9 cellular contexts compared by ENCODE assay signal in the genomic region with DNA sequence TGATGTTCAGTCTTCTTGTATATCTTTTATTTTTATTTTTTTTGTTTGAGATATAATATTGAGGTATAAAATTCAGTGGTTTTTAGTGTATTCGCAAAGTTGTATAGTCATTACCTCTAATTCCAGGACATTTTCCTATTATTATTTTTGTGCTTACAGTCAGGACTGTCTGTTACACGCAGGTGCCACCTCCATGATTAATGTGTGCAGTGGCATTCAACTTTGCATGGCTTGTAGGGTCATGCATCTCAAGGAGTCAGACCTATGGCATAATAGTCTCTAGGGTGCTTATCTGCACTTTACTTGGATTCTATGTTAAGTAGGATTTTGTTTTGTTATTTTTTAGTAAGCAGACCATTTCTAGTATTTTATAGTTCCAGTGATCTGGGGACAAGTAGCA. TPM values are rescaled to one million over a fixed set of nuclear protein-coding genes. Genes with fewer than 3 reads are reported as not detected.
DNase-seq lines count a peak whose midpoint lies in the region; ATAC-seq, FAIRE-seq and TF ChIP-seq lines count a peak whose summit lies in the region.
"Had no signal": no experiment of that assay in that cellular context is flagged by ENCODE, and none has a peak within 500 bp of the region (broad histone marks: within the 10 kb centered on the region; RNA-seq: fewer than 3 reads in every experiment).

No MANE protein-coding gene starts in this region.

- TF ChIP-seq CTCF in HepG2 (CRISPR knock-in tag; IDR thresholded peaks at IDR 0.05): no peak
- TF ChIP-seq CTCF in tibial nerve (IDR thresholded peaks at IDR 0.05): no peak
- TF ChIP-seq CTCF in omental fat pad (IDR thresholded peaks at IDR 0.05): no peak

- TF ChIP-seq RAD21 in HepG2 (CRISPR knock-in tag; IDR thresholded peaks at IDR 0.05): no peak

- peak overlapping the region; percentile 98 for H3K9ac ChIP-seq in adipocyte (ENCODE audit: low read length)
- H3K9ac ChIP-seq in HepG2 (ENCODE audit: insufficient read depth, low read depth, low read length): peak overlapping the region; percentile 78

- no peak for DNase-seq in activated T-cell treated with anti-CD3 and anti-CD28 coated beads, Interleukin-2, amount 50 U/mL, for 72 hours
- no peak for DNase-seq in activated T-cell treated with anti-CD3 and anti-CD28 coated beads, Interleukin-2, amount 50 U/mL, for 48 hours
- no peak for DNase-seq in adipocyte (ENCODE audit: low read depth)
- no peak for DNase-seq in HepG2 (ENCODE audit: low spot score)
- no peak for DNase-seq in tibial nerve (ENCODE audit: low spot score in 2 of 2)
- DNase-seq in omental fat pad (ENCODE audit: low spot score): no peak
- no peak for DNase-seq in AG20443 (ENCODE audit: low spot score)
- no peak for DNase-seq in HUDEP-2 (lab: John Stamatoyannopoulos, UW; ENCODE audit: unreplicated experiment in 76 of 76)
- DNase-seq: NCI-H1930 had no signal

- no peak overlapping the region for H3K27ac ChIP-seq in HepG2 (ENCODE audit: extremely low read length, insufficient read depth, low read length)
- peak overlapping the region in 1 of 4 donors; percentile 99 for H3K27ac ChIP-seq in tibial nerve

- H3K27me3 ChIP-seq in adipocyte (replicated peaks; ENCODE audit: control insufficient read depth, insufficient read depth, low read length) (no peaks in the 10 kb centered on the region), HepG2 (ENCODE audit: control insufficient read depth in 1 of 2, insufficient read depth in 2 of 2, low read length in 2 of 2) (no peaks in the 10 kb centered on the region; a peak in 1 of 5 replicates), tibial nerve (no peaks in the 10 kb centered on the region)

- no peak overlapping the region for H2AFZ ChIP-seq in HepG2 (ENCODE audit: low read length)

- POLR2A ChIA-PET in HepG2 (lab: Yijun Ruan, JAX): interaction anchor here (1.6 kb wide), 1 partner anchor 57 kb away, joined by 34 read pairs; the partner anchor contains the start of gene EIF4G2

- intact Hi-C loops in HepG2 (cut with micrococcal nuclease; ENCODE audit: unreplicated experiment): no loop called here

- no peak for TF ChIP-seq POLR2A in HepG2 (IDR thresholded peaks at IDR 0.05; ENCODE audit: insufficient read depth in 1 of 2, low read depth in 2 of 2, low read length in 2 of 2)
- no peak for TF ChIP-seq POLR2A in tibial nerve (IDR thresholded peaks at IDR 0.05)

- no peaks in the 10 kb centered on the region for H3K27me3 Mint-ChIP-seq in activated T-cell treated with anti-CD3 and anti-CD28 coated beads, Interleukin-2, amount 50 U/mL, for 72 hours (ENCODE audit: low read depth)

- H3K4me3 Mint-ChIP-seq in activated T-cell treated with anti-CD3 and anti-CD28 coated beads, Interleukin-2, amount 50 U/mL, for 72 hours: peak overlapping the region; percentile 95 to 97

- peak overlapping the region; percentile 94 for H3K27ac Mint-ChIP-seq in activated T-cell treated with anti-CD3 and anti-CD28 coated beads, Interleukin-2, amount 50 U/mL, for 72 hours

- no peaks in the 10 kb centered on the region for H3K9me3 Mint-ChIP-seq in activated T-cell treated with anti-CD3 and anti-CD28 coated beads, Interleukin-2, amount 50 U/mL, for 72 hours

- ATAC-seq in activated T-cell treated with anti-CD3 and anti-CD28 coated beads, Interleukin-2, amount 50 U/mL, for 72 hours (replicated peaks in 1 of 2): no peak
- no peak for ATAC-seq in HepG2
- no peak for ATAC-seq in omental fat pad (ENCODE audit: low FRiP score)

- H4K20me1 ChIP-seq in HepG2 (ENCODE audit: insufficient read depth, low read length): no peaks in the 10 kb centered on the region; the same call in 1 of the 2 replicates

- H3K9me3 ChIP-seq in adipocyte (ENCODE audit: control insufficient read depth, low read length): no peaks in the 10 kb centered on the region
- H3K9me3 ChIP-seq in HepG2 (ENCODE audit: low read length): no peaks in the 10 kb centered on the region
- H3K9me3 ChIP-seq in tibial nerve: no peaks in the 10 kb centered on the region

- 8% methylated on average over 2 of the region's 2 CpGs for WGBS in HepG2 (ENCODE audit: low lambda C conversion rate)
- WGBS in tibial nerve, 2 donors: 45 to 49% methylated on average over 2 of the region's 2 CpGs

- CTCF ChIA-PET in HepG2 (lab: Yijun Ruan, JAX; ENCODE audit: low intra/inter-chr PET ratio, low total read pairs): no interaction called here

- H3K36me3 Mint-ChIP-seq in activated T-cell treated with anti-CD3 and anti-CD28 coated beads, Interleukin-2, amount 50 U/mL, for 72 hours (ENCODE audit: insufficient read depth in 2 of 2): peaks cover 3 to 8% of the 10 kb centered on the region in 2 donors

- H3K36me3 ChIP-seq in adipocyte (ENCODE audit: control insufficient read depth, insufficient read depth, low read length, severe bottlenecking): peaks cover 39% of the 10 kb centered on the region
- H3K36me3 ChIP-seq in HepG2 (replicated peaks in 1 of 2; ENCODE audit: control insufficient read depth in 1 of 2, insufficient read depth in 2 of 2, low read length in 2 of 2): peaks cover 3 to 19% of the 10 kb centered on the region in 2 experiments; a peak in 4 of 5 replicates
- H3K36me3 ChIP-seq in tibial nerve: peaks cover 0 to 35% (median 0%) of the 10 kb centered on the region in 3 donors

- H3K4me3 ChIP-seq in adipocyte (ENCODE audit: low read length) (peak overlapping the region; percentile 93), HepG2 (replicated peaks in 1 of 3; ENCODE audit: insufficient read depth in 1 of 3, low read depth in 2 of 3, low read length in 3 of 3) (peak overlapping the region; percentile 75 to 91 (median 87); a peak in 5 of 6 replicates), tibial nerve (peak overlapping the region; percentile 56 to 96 (median 73))

- no peak for FAIRE-seq in HepG2 (lab: Jason Lieb, UNC)

- peaks cover 29% of the 10 kb centered on the region for H3K4me1 Mint-ChIP-seq in activated T-cell treated with anti-CD3 and anti-CD28 coated beads, Interleukin-2, amount 50 U/mL, for 72 hours (ENCODE audit: low read depth)

- in situ Hi-C loops in HepG2 (cut with HindIII; ENCODE audit: extremely low pct_ligation_motif_present, low pct_unique_long_range_greater_than_20kb): no loop called here

- no peak for TF ChIP-seq EP300 in HepG2 (IDR thresholded peaks at IDR 0.05; ENCODE audit: low read depth in 2 of 2, low read length in 2 of 2)
- TF ChIP-seq EP300 in HepG2 (CRISPR knock-in tag; IDR thresholded peaks at IDR 0.05; ENCODE audit: borderline replicate concordance): no peak
- no peak for TF ChIP-seq EP300 in tibial nerve (IDR thresholded peaks at IDR 0.05)

- H3K4me1 ChIP-seq in adipocyte (ENCODE audit: control insufficient read depth, insufficient read depth, low read length) (peaks cover 21% of the 10 kb centered on the region), HepG2 (ENCODE audit: insufficient read depth, low read length) (peaks cover 10% of the 10 kb centered on the region), tibial nerve (peaks cover 0 to 24% (median 12%) of the 10 kb centered on the region in 4 donors)

- TSS peak; percentile 57 for BruUV-seq in HepG2 (replicated peaks; lab: Mats Ljungman, UMichigan)

- H3K4me2 ChIP-seq in HepG2 (ENCODE audit: low read depth, low read length): peak overlapping the region; percentile 76

- H3K79me2 ChIP-seq in HepG2 (ENCODE audit: insufficient read depth, low read length): peaks cover 13% of the 10 kb centered on the region

RNA-seq across cellular contexts. Expression of gene CTR9, which starts 1.0 kb away (rescaled TPM):
- 10 to 100 TPM; 33.1 to 41.0 TPM for total RNA-seq in activated T-cell treated with anti-CD3 and anti-CD28 coated beads, Interleukin-2, amount 50 U/mL, for 72 hours
- total RNA-seq in HepG2 (2016; rRNA removed; fragmentation: Illumina TruSeq; extraction: Trizol): 22.1 and 35.9 TPM in 2 replicates
- total RNA-seq in HepG2 (2016; cell fraction: cytosol; rRNA removed; fragmentation: Illumina TruSeq; extraction: Trizol; ENCODE audit: low read depth): 2.4 and 2.7 TPM in 2 replicates
- total RNA-seq in HepG2 (2016; cell fraction: insoluble cytoplasmic fraction; rRNA removed; fragmentation: Illumina TruSeq; extraction: Trizol): 20.3 and 33.1 TPM in 2 replicates
- total RNA-seq in HepG2 (2016; cell fraction: membrane; rRNA removed; fragmentation: Illumina TruSeq; extraction: Trizol): 7.5 and 8.7 TPM in 2 replicates
- 14.9 and 16.5 TPM in 2 replicates for total RNA-seq in HepG2 (2016; cell fraction: nucleus; rRNA removed; fragmentation: Illumina TruSeq; extraction: Trizol)
- 6.1 and 6.6 TPM in 2 replicates for polyA plus RNA-seq in HepG2 (2011; rRNA removed)
- 3.1 and 4.9 TPM in 2 replicates for polyA plus RNA-seq in HepG2 (2011; cell fraction: cytosol; rRNA removed)
- polyA plus RNA-seq in HepG2 (2011; cell fraction: nucleus; rRNA removed): 2.9 and 4.3 TPM in 2 replicates
- 9.8 and 14.0 TPM in 2 replicates for polyA plus RNA-seq in HepG2 (2012)
- polyA plus RNA-seq in HepG2 (2016; cell fraction: cytosol; fragmentation: Illumina TruSeq; extraction: Trizol; ENCODE audit: low read depth): 0.71 and 0.75 TPM in 2 replicates
- polyA plus RNA-seq in HepG2 (2016; cell fraction: insoluble cytoplasmic fraction; fragmentation: Illumina TruSeq; extraction: Trizol; ENCODE audit: low read depth): 31.0 and 31.2 TPM in 2 replicates
- 1.8 and 2.6 TPM in 2 replicates for polyA plus RNA-seq in HepG2 (2016; cell fraction: membrane; fragmentation: Illumina TruSeq; extraction: Trizol; ENCODE audit: low read depth)
- polyA plus RNA-seq in HepG2 (2016; cell fraction: nucleus; fragmentation: Illumina TruSeq; extraction: Trizol; ENCODE audit: insufficient read depth, low read depth): 15.6 and 16.5 TPM in 2 replicates
- 3.0 and 9.8 TPM in 2 replicates for polyA minus RNA-seq in HepG2 (2011; rRNA and poly(A)+ RNA removed; ENCODE audit: low replicate concordance)
- polyA minus RNA-seq in HepG2 (2011; cell fraction: cytosol; rRNA and poly(A)+ RNA removed): 8.4 and 12.7 TPM in 2 replicates
- polyA minus RNA-seq in HepG2 (2011; cell fraction: nucleus; rRNA and poly(A)+ RNA removed): 14.3 and 19.4 TPM in 2 replicates
- total RNA-seq in tibial nerve: 10 to 100 TPM; 14.5 to 26.4 (median 19.6) TPM
- total RNA-seq in omental fat pad: 10 to 100 TPM; 20.9 to 28.8 (median 23.7) TPM

RNA-seq across cellular contexts. Expression of gene EIF4G2, which starts 56.7 kb away (rescaled TPM):
- total RNA-seq in activated T-cell treated with anti-CD3 and anti-CD28 coated beads, Interleukin-2, amount 50 U/mL, for 72 hours: 100 to 1,000 TPM; 807 to 864 TPM
- total RNA-seq in HepG2 (2016; rRNA removed; fragmentation: Illumina TruSeq; extraction: Trizol) (546 and 803 TPM in 2 replicates), tibial nerve (100 to 1,000 TPM; 218 to 274 (median 249) TPM), omental fat pad (100 to 1,000 TPM; 456 to 714 (median 516) TPM)
- total RNA-seq in HepG2 (2016; cell fraction: cytosol; rRNA removed; fragmentation: Illumina TruSeq; extraction: Trizol; ENCODE audit: low read depth): 73.8 and 95.4 TPM in 2 replicates
- 522 and 797 TPM in 2 replicates for total RNA-seq in HepG2 (2016; cell fraction: insoluble cytoplasmic fraction; rRNA removed; fragmentation: Illumina TruSeq; extraction: Trizol)
- total RNA-seq in HepG2 (2016; cell fraction: membrane; rRNA removed; fragmentation: Illumina TruSeq; extraction: Trizol): 313 and 368 TPM in 2 replicates
- 384 and 431 TPM in 2 replicates for total RNA-seq in HepG2 (2016; cell fraction: nucleus; rRNA removed; fragmentation: Illumina TruSeq; extraction: Trizol)
- 290 and 362 TPM in 2 replicates for polyA plus RNA-seq in HepG2 (2011; rRNA removed)
- 158 and 238 TPM in 2 replicates for polyA plus RNA-seq in HepG2 (2011; cell fraction: cytosol; rRNA removed)
- polyA plus RNA-seq in HepG2 (2011; cell fraction: nucleus; rRNA removed): 257 and 286 TPM in 2 replicates
- 312 and 316 TPM in 2 replicates for polyA plus RNA-seq in HepG2 (2012)
- polyA plus RNA-seq in HepG2 (2016; cell fraction: cytosol; fragmentation: Illumina TruSeq; extraction: Trizol; ENCODE audit: low read depth): 33.7 and 42.4 TPM in 2 replicates
- 793 and 841 TPM in 2 replicates for polyA plus RNA-seq in HepG2 (2016; cell fraction: insoluble cytoplasmic fraction; fragmentation: Illumina TruSeq; extraction: Trizol; ENCODE audit: low read depth)
- 156 and 196 TPM in 2 replicates for polyA plus RNA-seq in HepG2 (2016; cell fraction: membrane; fragmentation: Illumina TruSeq; extraction: Trizol; ENCODE audit: low read depth)
- 494 and 516 TPM in 2 replicates for polyA plus RNA-seq in HepG2 (2016; cell fraction: nucleus; fragmentation: Illumina TruSeq; extraction: Trizol; ENCODE audit: insufficient read depth, low read depth)
- polyA minus RNA-seq in HepG2 (2011; rRNA and poly(A)+ RNA removed; ENCODE audit: low replicate concordance): 292 and 575 TPM in 2 replicates
- polyA minus RNA-seq in HepG2 (2011; cell fraction: cytosol; rRNA and poly(A)+ RNA removed): 452 and 495 TPM in 2 replicates
- polyA minus RNA-seq in HepG2 (2011; cell fraction: nucleus; rRNA and poly(A)+ RNA removed): 406 and 495 TPM in 2 replicates

RNA-seq across cellular contexts. Expression of gene IRAG1, which starts 58.5 kb away (rescaled TPM):
- total RNA-seq in activated T-cell treated with anti-CD3 and anti-CD28 coated beads, Interleukin-2, amount 50 U/mL, for 72 hours: under 1 TPM in 1 of 2 donors, not detected in 1; 0.09 TPM
- total RNA-seq in HepG2 (2016; rRNA removed; fragmentation: Illumina TruSeq; extraction: Trizol) (0.13 TPM in 2 replicates), tibial nerve (10 to 100 TPM in 2 of 4 donors, 1 to 10 TPM in 2; 5.9 to 23.1 (median 11.4) TPM), omental fat pad (10 to 100 TPM in 2 of 4 donors, 1 to 10 TPM in 2; 3.3 to 32.3 (median 7.7) TPM)
- 0.18 TPM in 1 of 2 replicates, not detected in the other for total RNA-seq in HepG2 (2016; cell fraction: cytosol; rRNA removed; fragmentation: Illumina TruSeq; extraction: Trizol; ENCODE audit: low read depth)
- total RNA-seq in HepG2 (2016; cell fraction: insoluble cytoplasmic fraction; rRNA removed; fragmentation: Illumina TruSeq; extraction: Trizol): 0.13 and 0.16 TPM in 2 replicates
- total RNA-seq in HepG2 (2016; cell fraction: membrane; rRNA removed; fragmentation: Illumina TruSeq; extraction: Trizol): 0.07 and 0.31 TPM in 2 replicates
- total RNA-seq in HepG2 (2016; cell fraction: nucleus; rRNA removed; fragmentation: Illumina TruSeq; extraction: Trizol): 0.09 TPM in 1 of 2 replicates, not detected in the other
- 0.20 and 0.29 TPM in 2 replicates for polyA plus RNA-seq in HepG2 (2011; rRNA removed)
- 0.13 and 0.19 TPM in 2 replicates for polyA plus RNA-seq in HepG2 (2011; cell fraction: cytosol; rRNA removed)
- 0.19 and 0.29 TPM in 2 replicates for polyA plus RNA-seq in HepG2 (2011; cell fraction: nucleus; rRNA removed)
- 0.05 and 0.15 TPM in 2 replicates for polyA plus RNA-seq in HepG2 (2012)
- polyA plus RNA-seq in HepG2 (2016; cell fraction: cytosol; fragmentation: Illumina TruSeq; extraction: Trizol; ENCODE audit: low read depth): 0.01 TPM in 1 of 2 replicates, not detected in the other
- 0.10 and 0.15 TPM in 2 replicates for polyA plus RNA-seq in HepG2 (2016; cell fraction: insoluble cytoplasmic fraction; fragmentation: Illumina TruSeq; extraction: Trizol; ENCODE audit: low read depth)
- 0.05 TPM in 1 of 2 replicates, not detected in the other for polyA plus RNA-seq in HepG2 (2016; cell fraction: membrane; fragmentation: Illumina TruSeq; extraction: Trizol; ENCODE audit: low read depth)
- polyA plus RNA-seq in HepG2 (2016; cell fraction: nucleus; fragmentation: Illumina TruSeq; extraction: Trizol; ENCODE audit: insufficient read depth, low read depth): 0.17 and 0.19 TPM in 2 replicates
- 0.36 TPM in 1 of 2 replicates, not detected in the other for polyA minus RNA-seq in HepG2 (2011; rRNA and poly(A)+ RNA removed; ENCODE audit: low replicate concordance)
- 0.09 and 0.20 TPM in 2 replicates for polyA minus RNA-seq in HepG2 (2011; cell fraction: cytosol; rRNA and poly(A)+ RNA removed)
- 0.25 and 0.26 TPM in 2 replicates for polyA minus RNA-seq in HepG2 (2011; cell fraction: nucleus; rRNA and poly(A)+ RNA removed)
